In the genomic region with DNA sequence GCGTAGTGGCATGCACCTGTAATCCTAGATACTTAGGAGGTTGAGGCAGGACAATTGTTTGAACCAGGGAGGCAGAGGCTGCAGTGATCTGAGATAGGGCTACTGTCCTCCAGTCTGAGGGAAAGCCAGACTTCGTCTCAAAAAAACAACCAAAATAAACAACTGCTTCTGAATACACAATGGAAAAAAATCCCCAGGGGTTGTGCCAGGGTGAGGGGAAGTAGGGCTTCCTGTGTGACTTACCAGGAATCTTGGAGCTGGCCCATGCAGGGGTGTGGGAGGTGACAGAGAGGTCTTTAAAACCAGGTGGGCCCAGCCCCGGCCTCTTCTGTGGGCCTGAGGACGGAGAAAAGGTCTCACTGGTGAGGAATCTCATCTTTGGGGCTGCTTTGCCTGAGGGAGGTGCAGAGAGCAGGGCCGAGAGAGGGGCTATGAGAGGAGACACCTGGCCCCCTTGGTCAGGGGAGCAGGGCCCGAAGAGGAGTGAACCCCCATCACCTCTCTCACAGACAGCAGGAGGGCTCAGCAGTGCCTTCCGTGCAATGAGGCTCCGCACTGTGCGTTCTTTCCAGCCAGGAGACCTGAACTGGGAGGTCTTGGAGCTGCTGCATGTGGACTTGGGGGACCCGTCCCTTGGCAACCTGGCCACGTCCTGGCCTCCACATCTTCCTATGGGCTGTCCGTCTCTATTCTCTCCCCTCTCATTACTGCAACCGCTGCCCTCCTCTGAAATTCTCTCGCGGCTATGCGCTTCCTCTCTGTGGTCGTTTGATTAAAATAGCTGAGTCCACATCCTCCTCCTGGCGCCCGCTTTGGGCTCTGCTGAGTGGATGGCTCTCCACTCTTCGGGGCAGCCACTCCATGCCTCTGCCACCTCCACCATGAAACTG, we compare ENCODE assay signal across 1 cellular context.
TF ChIP-seq lines count a peak whose summit lies in the region.

No MANE protein-coding gene starts in this region.

TF ChIP-seq in H1, 55 proteins besides CTCF, POLR2A, EP300 and RAD21:
- TF ChIP-seq, protein P1, sequence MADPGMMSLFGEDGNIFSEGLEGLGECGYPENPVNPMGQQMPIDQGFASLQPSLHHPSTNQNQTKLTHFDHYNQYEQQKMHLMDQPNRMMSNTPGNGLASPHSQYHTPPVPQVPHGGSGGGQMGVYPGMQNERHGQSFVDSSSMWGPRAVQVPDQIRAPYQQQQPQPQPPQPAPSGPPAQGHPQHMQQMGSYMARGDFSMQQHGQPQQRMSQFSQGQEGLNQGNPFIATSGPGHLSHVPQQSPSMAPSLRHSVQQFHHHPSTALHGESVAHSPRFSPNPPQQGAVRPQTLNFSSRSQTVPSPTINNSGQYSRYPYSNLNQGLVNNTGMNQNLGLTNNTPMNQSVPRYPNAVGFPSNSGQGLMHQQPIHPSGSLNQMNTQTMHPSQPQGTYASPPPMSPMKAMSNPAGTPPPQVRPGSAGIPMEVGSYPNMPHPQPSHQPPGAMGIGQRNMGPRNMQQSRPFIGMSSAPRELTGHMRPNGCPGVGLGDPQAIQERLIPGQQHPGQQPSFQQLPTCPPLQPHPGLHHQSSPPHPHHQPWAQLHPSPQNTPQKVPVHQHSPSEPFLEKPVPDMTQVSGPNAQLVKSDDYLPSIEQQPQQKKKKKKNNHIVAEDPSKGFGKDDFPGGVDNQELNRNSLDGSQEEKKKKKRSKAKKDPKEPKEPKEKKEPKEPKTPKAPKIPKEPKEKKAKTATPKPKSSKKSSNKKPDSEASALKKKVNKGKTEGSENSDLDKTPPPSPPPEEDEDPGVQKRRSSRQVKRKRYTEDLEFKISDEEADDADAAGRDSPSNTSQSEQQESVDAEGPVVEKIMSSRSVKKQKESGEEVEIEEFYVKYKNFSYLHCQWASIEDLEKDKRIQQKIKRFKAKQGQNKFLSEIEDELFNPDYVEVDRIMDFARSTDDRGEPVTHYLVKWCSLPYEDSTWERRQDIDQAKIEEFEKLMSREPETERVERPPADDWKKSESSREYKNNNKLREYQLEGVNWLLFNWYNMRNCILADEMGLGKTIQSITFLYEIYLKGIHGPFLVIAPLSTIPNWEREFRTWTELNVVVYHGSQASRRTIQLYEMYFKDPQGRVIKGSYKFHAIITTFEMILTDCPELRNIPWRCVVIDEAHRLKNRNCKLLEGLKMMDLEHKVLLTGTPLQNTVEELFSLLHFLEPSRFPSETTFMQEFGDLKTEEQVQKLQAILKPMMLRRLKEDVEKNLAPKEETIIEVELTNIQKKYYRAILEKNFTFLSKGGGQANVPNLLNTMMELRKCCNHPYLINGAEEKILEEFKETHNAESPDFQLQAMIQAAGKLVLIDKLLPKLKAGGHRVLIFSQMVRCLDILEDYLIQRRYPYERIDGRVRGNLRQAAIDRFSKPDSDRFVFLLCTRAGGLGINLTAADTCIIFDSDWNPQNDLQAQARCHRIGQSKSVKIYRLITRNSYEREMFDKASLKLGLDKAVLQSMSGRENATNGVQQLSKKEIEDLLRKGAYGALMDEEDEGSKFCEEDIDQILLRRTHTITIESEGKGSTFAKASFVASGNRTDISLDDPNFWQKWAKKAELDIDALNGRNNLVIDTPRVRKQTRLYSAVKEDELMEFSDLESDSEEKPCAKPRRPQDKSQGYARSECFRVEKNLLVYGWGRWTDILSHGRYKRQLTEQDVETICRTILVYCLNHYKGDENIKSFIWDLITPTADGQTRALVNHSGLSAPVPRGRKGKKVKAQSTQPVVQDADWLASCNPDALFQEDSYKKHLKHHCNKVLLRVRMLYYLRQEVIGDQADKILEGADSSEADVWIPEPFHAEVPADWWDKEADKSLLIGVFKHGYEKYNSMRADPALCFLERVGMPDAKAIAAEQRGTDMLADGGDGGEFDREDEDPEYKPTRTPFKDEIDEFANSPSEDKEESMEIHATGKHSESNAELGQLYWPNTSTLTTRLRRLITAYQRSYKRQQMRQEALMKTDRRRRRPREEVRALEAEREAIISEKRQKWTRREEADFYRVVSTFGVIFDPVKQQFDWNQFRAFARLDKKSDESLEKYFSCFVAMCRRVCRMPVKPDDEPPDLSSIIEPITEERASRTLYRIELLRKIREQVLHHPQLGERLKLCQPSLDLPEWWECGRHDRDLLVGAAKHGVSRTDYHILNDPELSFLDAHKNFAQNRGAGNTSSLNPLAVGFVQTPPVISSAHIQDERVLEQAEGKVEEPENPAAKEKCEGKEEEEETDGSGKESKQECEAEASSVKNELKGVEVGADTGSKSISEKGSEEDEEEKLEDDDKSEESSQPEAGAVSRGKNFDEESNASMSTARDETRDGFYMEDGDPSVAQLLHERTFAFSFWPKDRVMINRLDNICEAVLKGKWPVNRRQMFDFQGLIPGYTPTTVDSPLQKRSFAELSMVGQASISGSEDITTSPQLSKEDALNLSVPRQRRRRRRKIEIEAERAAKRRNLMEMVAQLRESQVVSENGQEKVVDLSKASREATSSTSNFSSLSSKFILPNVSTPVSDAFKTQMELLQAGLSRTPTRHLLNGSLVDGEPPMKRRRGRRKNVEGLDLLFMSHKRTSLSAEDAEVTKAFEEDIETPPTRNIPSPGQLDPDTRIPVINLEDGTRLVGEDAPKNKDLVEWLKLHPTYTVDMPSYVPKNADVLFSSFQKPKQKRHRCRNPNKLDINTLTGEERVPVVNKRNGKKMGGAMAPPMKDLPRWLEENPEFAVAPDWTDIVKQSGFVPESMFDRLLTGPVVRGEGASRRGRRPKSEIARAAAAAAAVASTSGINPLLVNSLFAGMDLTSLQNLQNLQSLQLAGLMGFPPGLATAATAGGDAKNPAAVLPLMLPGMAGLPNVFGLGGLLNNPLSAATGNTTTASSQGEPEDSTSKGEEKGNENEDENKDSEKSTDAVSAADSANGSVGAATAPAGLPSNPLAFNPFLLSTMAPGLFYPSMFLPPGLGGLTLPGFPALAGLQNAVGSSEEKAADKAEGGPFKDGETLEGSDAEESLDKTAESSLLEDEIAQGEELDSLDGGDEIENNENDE (IDR thresholded peaks at IDR 0.05; ENCODE audit: insufficient replicate concordance, low read length), result no peak
- TF ChIP-seq, protein P2, sequence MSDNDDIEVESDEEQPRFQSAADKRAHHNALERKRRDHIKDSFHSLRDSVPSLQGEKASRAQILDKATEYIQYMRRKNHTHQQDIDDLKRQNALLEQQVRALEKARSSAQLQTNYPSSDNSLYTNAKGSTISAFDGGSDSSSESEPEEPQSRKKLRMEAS (IDR thresholded peaks at IDR 0.05), result no peak
- no peak for TF ChIP-seq JUN (IDR thresholded peaks at IDR 0.05; ENCODE audit: low read depth, low read length)
- TF ChIP-seq, protein P3, sequence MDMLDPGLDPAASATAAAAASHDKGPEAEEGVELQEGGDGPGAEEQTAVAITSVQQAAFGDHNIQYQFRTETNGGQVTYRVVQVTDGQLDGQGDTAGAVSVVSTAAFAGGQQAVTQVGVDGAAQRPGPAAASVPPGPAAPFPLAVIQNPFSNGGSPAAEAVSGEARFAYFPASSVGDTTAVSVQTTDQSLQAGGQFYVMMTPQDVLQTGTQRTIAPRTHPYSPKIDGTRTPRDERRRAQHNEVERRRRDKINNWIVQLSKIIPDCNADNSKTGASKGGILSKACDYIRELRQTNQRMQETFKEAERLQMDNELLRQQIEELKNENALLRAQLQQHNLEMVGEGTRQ (IDR thresholded peaks at IDR 0.05; ENCODE audit: low read length), result no peak
- TF ChIP-seq SP4 (IDR thresholded peaks at IDR 0.05; ENCODE audit: low read length), result no peak
- TF ChIP-seq, protein P4, sequence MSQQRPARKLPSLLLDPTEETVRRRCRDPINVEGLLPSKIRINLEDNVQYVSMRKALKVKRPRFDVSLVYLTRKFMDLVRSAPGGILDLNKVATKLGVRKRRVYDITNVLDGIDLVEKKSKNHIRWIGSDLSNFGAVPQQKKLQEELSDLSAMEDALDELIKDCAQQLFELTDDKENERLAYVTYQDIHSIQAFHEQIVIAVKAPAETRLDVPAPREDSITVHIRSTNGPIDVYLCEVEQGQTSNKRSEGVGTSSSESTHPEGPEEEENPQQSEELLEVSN (IDR thresholded peaks at IDR 0.05), result no peak
- no peak for TF ChIP-seq CBX8 (IDR thresholded peaks at IDR 0.05; ENCODE audit: borderline replicate concordance, low read depth, low read length)
- TF ChIP-seq YY1 (IDR thresholded peaks at IDR 0.05; ENCODE audit: low read depth, low read length), result no peak
- TF ChIP-seq RBBP5 (IDR thresholded peaks at IDR 0.05; ENCODE audit: borderline replicate concordance, low read depth, low read length), result no peak
- TF ChIP-seq RXRA (IDR thresholded peaks at IDR 0.05; ENCODE audit: insufficient read depth, low read depth, low read length), result no peak
- TF ChIP-seq SUZ12 (IDR thresholded peaks at IDR 0.05; ENCODE audit: low read length), result no peak
